Comparison of ENCODE assay signal across 16 cellular contexts in genomic region chr14:59529189-59529588, GRCh38. TPM values are rescaled to one million over a fixed set of nuclear protein-coding genes. Genes with fewer than 3 reads are reported as not detected.
"Had no signal": no experiment of that assay in that cellular context is flagged by ENCODE, and none has a peak within 500 bp of the region (broad histone marks: within the 10 kb centered on the region; RNA-seq: fewer than 3 reads in every experiment).

No MANE protein-coding gene starts in this region.

- H3K27ac Mint-ChIP-seq: activated T-cell treated with anti-CD3 and anti-CD28 coated beads, Interleukin-2, amount 50 U/mL, for 72 hours; naive B cell; T-helper 2 cell treated with Interferon-gamma antibody and Interleukin-4, amounts not matched to agents 5 μg/mL and 100 μg/mL, for 36 hours had no signal

- H3K36me3 Mint-ChIP-seq: naive B cell had no signal

- H3K4me1 Mint-ChIP-seq: naive B cell had no signal

- H3K4me3 ChIP-seq: cardiac muscle cell, gastroesophageal sphincter, skin epidermis, transverse colon had no signal

- H3K4me1 ChIP-seq: gastroesophageal sphincter, parathyroid adenoma, transverse colon had no signal

- ATAC-seq: activated T-cell treated with anti-CD3 and anti-CD28 coated beads, Interleukin-2, amount 50 U/mL, for 72 hours; gastroesophageal sphincter had no signal

- DNase-seq: activated CD4-positive, alpha-beta T cell treated with anti-CD3 and anti-CD28 coated beads, Interleukin-2, amount 50 U/mL, for 48 hours; activated CD4-positive, CD25-positive, alpha-beta regulatory T cell treated with anti-CD3 and anti-CD28 coated beads, Interleukin-2, amount 50 U/mL, for 72 hours; activated T-cell treated with anti-CD3 and anti-CD28 coated beads, Interleukin-2, amount 50 U/mL, for 72 hours; cortex of kidney; effector memory CD4-positive, alpha-beta T cell; naive B cell; transverse colon had no signal

- H3K36me3 ChIP-seq: cardiac muscle cell, gastroesophageal sphincter, transverse colon had no signal

- H3K4me3 Mint-ChIP-seq: activated T-cell treated with anti-CD3 and anti-CD28 coated beads, Interleukin-2, amount 50 U/mL, for 72 hours; T-helper 2 cell treated with Interferon-gamma antibody and Interleukin-4, amounts not matched to agents 5 μg/mL and 100 μg/mL, for 36 hours had no signal

RNA-seq across cellular contexts. Expression of gene CCDC175, which starts 47.4 kb away (rescaled TPM):
- total RNA-seq: activated T-cell treated with anti-CD3 and anti-CD28 coated beads, Interleukin-2, amount 50 U/mL, for 72 hours; astrocyte; cardiac muscle cell; gastroesophageal sphincter; kidney epithelial cell; lower leg skin; mesenteric fat pad had no signal
